In the genomic region with DNA sequence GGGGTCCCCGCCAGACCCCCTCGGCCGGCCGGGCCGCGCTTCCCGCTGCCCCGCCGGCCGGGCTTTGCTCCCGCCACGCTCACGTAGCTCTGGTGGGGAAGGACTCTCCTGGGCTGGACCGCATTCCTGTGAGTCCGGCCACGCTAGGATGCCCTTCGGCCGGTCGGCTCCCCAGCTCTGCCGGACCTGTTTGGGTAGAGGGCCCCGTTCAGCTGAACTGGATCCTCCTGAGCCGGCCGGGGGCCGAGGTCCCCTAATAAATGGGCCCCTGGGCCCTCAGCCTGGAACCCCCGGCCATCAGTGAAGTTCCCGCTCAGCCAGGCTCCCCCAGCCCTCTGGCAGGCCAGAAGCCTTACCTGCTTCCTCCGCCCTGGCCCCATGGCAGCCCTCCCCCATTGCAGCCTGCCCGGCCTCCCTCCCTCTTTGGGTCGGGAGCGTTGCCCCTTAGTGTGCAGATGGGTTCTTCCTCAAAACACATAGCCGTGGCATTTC, we compare ENCODE assay signal across 1 cellular context.
TF ChIP-seq lines count a peak whose summit lies in the region.

No MANE protein-coding gene starts in this region.

TF ChIP-seq in GM12878, 131 proteins besides CTCF, POLR2A, EP300 and RAD21:
- TF ChIP-seq, protein P1, sequence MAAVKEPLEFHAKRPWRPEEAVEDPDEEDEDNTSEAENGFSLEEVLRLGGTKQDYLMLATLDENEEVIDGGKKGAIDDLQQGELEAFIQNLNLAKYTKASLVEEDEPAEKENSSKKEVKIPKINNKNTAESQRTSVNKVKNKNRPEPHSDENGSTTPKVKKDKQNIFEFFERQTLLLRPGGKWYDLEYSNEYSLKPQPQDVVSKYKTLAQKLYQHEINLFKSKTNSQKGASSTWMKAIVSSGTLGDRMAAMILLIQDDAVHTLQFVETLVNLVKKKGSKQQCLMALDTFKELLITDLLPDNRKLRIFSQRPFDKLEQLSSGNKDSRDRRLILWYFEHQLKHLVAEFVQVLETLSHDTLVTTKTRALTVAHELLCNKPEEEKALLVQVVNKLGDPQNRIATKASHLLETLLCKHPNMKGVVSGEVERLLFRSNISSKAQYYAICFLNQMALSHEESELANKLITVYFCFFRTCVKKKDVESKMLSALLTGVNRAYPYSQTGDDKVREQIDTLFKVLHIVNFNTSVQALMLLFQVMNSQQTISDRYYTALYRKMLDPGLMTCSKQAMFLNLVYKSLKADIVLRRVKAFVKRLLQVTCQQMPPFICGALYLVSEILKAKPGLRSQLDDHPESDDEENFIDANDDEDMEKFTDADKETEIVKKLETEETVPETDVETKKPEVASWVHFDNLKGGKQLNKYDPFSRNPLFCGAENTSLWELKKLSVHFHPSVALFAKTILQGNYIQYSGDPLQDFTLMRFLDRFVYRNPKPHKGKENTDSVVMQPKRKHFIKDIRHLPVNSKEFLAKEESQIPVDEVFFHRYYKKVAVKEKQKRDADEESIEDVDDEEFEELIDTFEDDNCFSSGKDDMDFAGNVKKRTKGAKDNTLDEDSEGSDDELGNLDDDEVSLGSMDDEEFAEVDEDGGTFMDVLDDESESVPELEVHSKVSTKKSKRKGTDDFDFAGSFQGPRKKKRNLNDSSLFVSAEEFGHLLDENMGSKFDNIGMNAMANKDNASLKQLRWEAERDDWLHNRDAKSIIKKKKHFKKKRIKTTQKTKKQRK (IDR thresholded peaks at IDR 0.05; ENCODE audit: low read depth, low read length): no peak
- TF ChIP-seq SKIL (IDR thresholded peaks at IDR 0.05; ENCODE audit: low read depth, poor library complexity, severe bottlenecking): no peak
- no peak for TF ChIP-seq MEF2A (IDR thresholded peaks at IDR 0.05; ENCODE audit: insufficient read depth, low read depth, low read length)
- no peak for TF ChIP-seq KLF5 (IDR thresholded peaks at IDR 0.05; ENCODE audit: partially characterized antibody)
- TF ChIP-seq DPF2 (IDR thresholded peaks at IDR 0.05): peak; percentile 27; the same call in 1 of the 2 replicates
- no peak for TF ChIP-seq TAF1 (IDR thresholded peaks at IDR 0.05; ENCODE audit: borderline replicate concordance, low read depth, low read length)
- 0 out of 2 replicates have a peak, but pooled peaks have one; percentile 55 for TF ChIP-seq GATAD2B (conservative IDR thresholded peaks at IDR 0.05; ENCODE audit: low read depth)
- no peak for TF ChIP-seq RAD51 (IDR thresholded peaks at IDR 0.05)
- TF ChIP-seq, protein P2, sequence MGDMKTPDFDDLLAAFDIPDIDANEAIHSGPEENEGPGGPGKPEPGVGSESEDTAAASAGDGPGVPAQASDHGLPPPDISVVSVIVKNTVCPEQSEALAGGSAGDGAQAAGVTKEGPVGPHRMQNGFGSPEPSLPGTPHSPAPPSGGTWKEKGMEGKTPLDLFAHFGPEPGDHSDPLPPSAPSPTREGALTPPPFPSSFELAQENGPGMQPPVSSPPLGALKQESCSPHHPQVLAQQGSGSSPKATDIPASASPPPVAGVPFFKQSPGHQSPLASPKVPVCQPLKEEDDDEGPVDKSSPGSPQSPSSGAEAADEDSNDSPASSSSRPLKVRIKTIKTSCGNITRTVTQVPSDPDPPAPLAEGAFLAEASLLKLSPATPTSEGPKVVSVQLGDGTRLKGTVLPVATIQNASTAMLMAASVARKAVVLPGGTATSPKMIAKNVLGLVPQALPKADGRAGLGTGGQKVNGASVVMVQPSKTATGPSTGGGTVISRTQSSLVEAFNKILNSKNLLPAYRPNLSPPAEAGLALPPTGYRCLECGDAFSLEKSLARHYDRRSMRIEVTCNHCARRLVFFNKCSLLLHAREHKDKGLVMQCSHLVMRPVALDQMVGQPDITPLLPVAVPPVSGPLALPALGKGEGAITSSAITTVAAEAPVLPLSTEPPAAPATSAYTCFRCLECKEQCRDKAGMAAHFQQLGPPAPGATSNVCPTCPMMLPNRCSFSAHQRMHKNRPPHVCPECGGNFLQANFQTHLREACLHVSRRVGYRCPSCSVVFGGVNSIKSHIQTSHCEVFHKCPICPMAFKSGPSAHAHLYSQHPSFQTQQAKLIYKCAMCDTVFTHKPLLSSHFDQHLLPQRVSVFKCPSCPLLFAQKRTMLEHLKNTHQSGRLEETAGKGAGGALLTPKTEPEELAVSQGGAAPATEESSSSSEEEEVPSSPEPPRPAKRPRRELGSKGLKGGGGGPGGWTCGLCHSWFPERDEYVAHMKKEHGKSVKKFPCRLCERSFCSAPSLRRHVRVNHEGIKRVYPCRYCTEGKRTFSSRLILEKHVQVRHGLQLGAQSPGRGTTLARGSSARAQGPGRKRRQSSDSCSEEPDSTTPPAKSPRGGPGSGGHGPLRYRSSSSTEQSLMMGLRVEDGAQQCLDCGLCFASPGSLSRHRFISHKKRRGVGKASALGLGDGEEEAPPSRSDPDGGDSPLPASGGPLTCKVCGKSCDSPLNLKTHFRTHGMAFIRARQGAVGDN (IDR thresholded peaks at IDR 0.05): 0 out of 2 replicates have a peak, but pooled peaks have one; percentile 6
- TF ChIP-seq LARP7 (IDR thresholded peaks at IDR 0.05): 0 out of 2 replicates have a peak, but pooled peaks have one; percentile 10
- no peak for TF ChIP-seq GABPA (IDR thresholded peaks at IDR 0.05; ENCODE audit: low read depth)
- TF ChIP-seq ZNF274 (IDR thresholded peaks at IDR 0.05; ENCODE audit: insufficient read depth, insufficient read length): no peak
- TF ChIP-seq IKZF1 (conservative IDR thresholded peaks at IDR 0.05): peak; percentile 14; the same call in 1 of the 2 replicates
